ENCODE assay signal across 21 cellular contexts in genomic region chr2:232951891-232952290, GRCh38.
DNase-seq lines count a peak whose midpoint lies in the region; ATAC-seq and TF ChIP-seq lines count a peak whose summit lies in the region.
"Had no signal": no experiment of that assay in that cellular context is flagged by ENCODE, and none has a peak within 500 bp of the region (broad histone marks: within the 10 kb centered on the region; RNA-seq: fewer than 3 reads in every experiment).

No MANE protein-coding gene starts in this region.

- DNase-seq in EH (ENCODE audit: low read depth) (peak; percentile 57), LoVo (ENCODE audit: low spot score) (peak; percentile 19), brain microvascular endothelial cell (peak; percentile 12), kidney tubule cell (ENCODE audit: low spot score) (peak; percentile 28), ascending aorta (ENCODE audit: low spot score in 2 of 2) (no peak)
- DNase-seq in activated T-helper 2 cell treated with anti-CD3 and anti-CD28 coated beads, Interferon-gamma antibody, Interleukin-2, Interleukin-4, amounts not matched to agents 10 μg/mL and 5 μg/mL and 100 μg/mL, durations not matched to agents 14 hours and 24 hours and 36 hours (ENCODE audit: low spot score): no peak
- DNase-seq: activated CD4-positive, alpha-beta T cell treated with anti-CD3 and anti-CD28 coated beads, Interleukin-2, amount 50 U/mL, for 1 hour; activated CD8-positive, alpha-beta memory T cell treated with anti-CD3 and anti-CD28 coated beads, Interleukin-2, amount 50 U/mL, for 4 hours; activated gamma-delta T cell; amniotic stem cell; DMS 273 treated with DMSO at 0.1 percent for 48 hours; foreskin fibroblast; left colon; NCI-H187 treated with DMSO at 0.1 percent for 48 hours; NCI-H446; Right ventricle myocardium superior; T-helper 1 cell had no signal

- no peak overlapping the region for H3K4me3 ChIP-seq in brain microvascular endothelial cell (ENCODE audit: low read depth, low read length)
- H3K4me3 ChIP-seq in ascending aorta: no peak overlapping the region
- H3K4me3 ChIP-seq: neural progenitor cell, prostate gland had no signal

- no peaks in the 10 kb centered on the region for H3K4me1 Mint-ChIP-seq in activated T-helper 2 cell treated with anti-CD3 and anti-CD28 coated beads, Interferon-gamma antibody, Interleukin-2, Interleukin-4, amounts not matched to agents 10 μg/mL and 5 μg/mL and 100 μg/mL, durations not matched to agents 14 hours and 24 hours and 36 hours (ENCODE audit: low read depth)

- no peaks in the 10 kb centered on the region for H3K27me3 ChIP-seq in brain microvascular endothelial cell (replicated peaks)
- H3K27me3 ChIP-seq in ascending aorta: no peaks in the 10 kb centered on the region
- H3K27me3 ChIP-seq: neural progenitor cell had no signal

- H3K27ac ChIP-seq in brain microvascular endothelial cell: no peak overlapping the region
- no peak overlapping the region for H3K27ac ChIP-seq in ascending aorta
- H3K27ac ChIP-seq: neural progenitor cell, prostate gland had no signal

- intact Hi-C loops in activated T-helper 2 cell treated with anti-CD3 and anti-CD28 coated beads, Interferon-gamma antibody, Interleukin-2, Interleukin-4, amounts not matched to agents 10 μg/mL and 5 μg/mL and 100 μg/mL, durations not matched to agents 14 hours and 24 hours and 36 hours (cut with micrococcal nuclease): no loop called here
- intact Hi-C loops in ascending aorta (cut with DNase I): no loop called here

- H3K4me3 Mint-ChIP-seq in activated T-helper 2 cell treated with anti-CD3 and anti-CD28 coated beads, Interferon-gamma antibody, Interleukin-2, Interleukin-4, amounts not matched to agents 10 μg/mL and 5 μg/mL and 100 μg/mL, durations not matched to agents 14 hours and 24 hours and 36 hours (ENCODE audit: low read depth): no peak overlapping the region
- H3K4me3 Mint-ChIP-seq: neural progenitor cell had no signal

- H3K9me3 ChIP-seq in ascending aorta: no peaks in the 10 kb centered on the region
- H3K9me3 ChIP-seq: prostate gland had no signal

- ATAC-seq in HG02571 (IDR thresholded peaks at IDR 0.05; ENCODE audit: unreplicated experiment): no peak
- no peak for ATAC-seq in HG03521 (IDR thresholded peaks at IDR 0.05; ENCODE audit: unreplicated experiment)
- ATAC-seq: left colon had no signal

- in situ Hi-C loops in brain microvascular endothelial cell (cut with HindIII; ENCODE audit: low pct_ligation_motif_present, low sequenced_read_pairs): no loop called here

- TF ChIP-seq CTCF in brain microvascular endothelial cell (IDR thresholded peaks at IDR 0.05; ENCODE audit: low read depth, low read length, missing control alignments) (no peak), ascending aorta (IDR thresholded peaks at IDR 0.05) (no peak)

- no peaks in the 10 kb centered on the region for H3K9me3 Mint-ChIP-seq in activated T-helper 2 cell treated with anti-CD3 and anti-CD28 coated beads, Interferon-gamma antibody, Interleukin-2, Interleukin-4, amounts not matched to agents 10 μg/mL and 5 μg/mL and 100 μg/mL, durations not matched to agents 14 hours and 24 hours and 36 hours
- H3K9me3 Mint-ChIP-seq: neural progenitor cell had no signal

- H3K27me3 Mint-ChIP-seq in activated T-helper 2 cell treated with anti-CD3 and anti-CD28 coated beads, Interferon-gamma antibody, Interleukin-2, Interleukin-4, amounts not matched to agents 10 μg/mL and 5 μg/mL and 100 μg/mL, durations not matched to agents 14 hours and 24 hours and 36 hours (ENCODE audit: low read depth): peaks cover 14% of the 10 kb centered on the region

- no peak overlapping the region for H3K27ac Mint-ChIP-seq in activated T-helper 2 cell treated with anti-CD3 and anti-CD28 coated beads, Interferon-gamma antibody, Interleukin-2, Interleukin-4, amounts not matched to agents 10 μg/mL and 5 μg/mL and 100 μg/mL, durations not matched to agents 14 hours and 24 hours and 36 hours
- H3K27ac Mint-ChIP-seq: neural progenitor cell had no signal

- H3K36me3 ChIP-seq in brain microvascular endothelial cell (replicated peaks) (no peaks in the 10 kb centered on the region), ascending aorta (no peaks in the 10 kb centered on the region)
- H3K36me3 ChIP-seq: neural progenitor cell, prostate gland had no signal

- no peaks in the 10 kb centered on the region for H3K36me3 Mint-ChIP-seq in activated T-helper 2 cell treated with anti-CD3 and anti-CD28 coated beads, Interferon-gamma antibody, Interleukin-2, Interleukin-4, amounts not matched to agents 10 μg/mL and 5 μg/mL and 100 μg/mL, durations not matched to agents 14 hours and 24 hours and 36 hours (ENCODE audit: low read depth)
- H3K36me3 Mint-ChIP-seq: neural progenitor cell had no signal

- H3K4me1 ChIP-seq in ascending aorta: no peaks in the 10 kb centered on the region
- H3K4me1 ChIP-seq: prostate gland had no signal

Comparison
In these comparisons a context has a peak if more than half of its experiments do, and no peak if none do; other contexts are left out.
1. DNase-seq: peak in EH (single experiment), LoVo (single experiment), brain microvascular endothelial cell (single experiment) and kidney tubule cell (single experiment); none in activated T-helper 2 cell treated with anti-CD3 and anti-CD28 coated beads, Interferon-gamma antibody, Interleukin-2, Interleukin-4, amounts not matched to agents 10 μg/mL and 5 μg/mL and 100 μg/mL, durations not matched to agents 14 hours and 24 hours and 36 hours (single experiment) and ascending aorta (0 of 2).